Comparison of ENCODE assay signal across 16 cellular contexts in the genomic region with DNA sequence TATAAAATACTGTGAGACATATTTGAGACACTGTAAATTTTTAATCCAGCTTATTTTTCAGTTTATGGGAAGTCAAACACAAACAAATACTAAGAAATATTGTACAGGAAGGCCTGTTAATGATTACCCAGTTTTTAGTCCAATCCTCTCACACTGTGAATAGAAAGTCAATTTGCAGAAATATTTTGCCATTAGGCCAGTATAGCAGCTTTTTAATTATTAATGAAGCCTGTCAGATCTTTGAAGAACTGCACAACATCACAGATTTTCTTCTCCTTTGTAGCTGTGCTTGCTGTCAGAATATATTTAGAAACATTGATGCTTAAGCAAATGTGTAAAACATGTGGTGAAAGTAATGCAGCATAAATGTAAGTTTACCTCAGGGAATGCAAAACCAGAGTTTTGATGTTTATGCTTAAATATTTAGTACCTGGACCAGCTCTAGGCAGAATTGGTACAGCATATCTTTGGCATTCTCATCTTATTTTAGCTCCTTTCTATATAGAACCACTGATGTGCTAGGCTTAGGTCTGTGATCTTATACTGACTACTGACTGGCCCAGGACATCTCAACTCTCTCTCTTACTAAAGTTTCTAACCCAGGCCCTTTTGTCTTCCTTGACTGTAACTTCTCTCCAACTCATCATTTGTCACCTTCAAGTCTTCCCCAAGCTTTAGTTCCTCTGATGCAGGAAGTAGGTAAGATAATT.
DNase-seq lines count a peak whose midpoint lies in the region; ATAC-seq lines count a peak whose summit lies in the region.
"Had no signal": no experiment of that assay in that cellular context is flagged by ENCODE, and none has a peak within 500 bp of the region (broad histone marks: within the 10 kb centered on the region; RNA-seq: fewer than 3 reads in every experiment).

No MANE protein-coding gene starts in this region.

- DNase-seq in kidney glomerular epithelial cell (lab: John Stamatoyannopoulos, UW) (peak; percentile 3), NCI-H748 (lab: John Stamatoyannopoulos, UW; ENCODE audit: unreplicated experiment) (no peak), HUDEP-2 (lab: John Stamatoyannopoulos, UW; ENCODE audit: unreplicated experiment in 76 of 76) (no peak), cerebellar cortex (ENCODE audit: low spot score) (no peak)
- DNase-seq: activated CD4-positive, alpha-beta T cell treated with anti-CD3 and anti-CD28 coated beads for 1 hour; activated T-cell treated with anti-CD3 and anti-CD28 coated beads, Interleukin-2, amount 50 U/mL, for 72 hours; effector memory CD8-positive, alpha-beta T cell; EL; HFFc6; NCI-H187; nucleus accumbens; stimulated activated CD4-positive, alpha-beta T cell treated with anti-CD3 and anti-CD28 coated beads, Interleukin-15, amount 100 ng/mL, for 24 hours had no signal

- ATAC-seq in GM18858 (IDR thresholded peaks at IDR 0.05; ENCODE audit: unreplicated experiment) = peak; percentile 64
- ATAC-seq in GM21528 (IDR thresholded peaks at IDR 0.05; ENCODE audit: low FRiP score, unreplicated experiment) = peak; percentile 87
- peak; percentile 82 for ATAC-seq in HG03139 (IDR thresholded peaks at IDR 0.05; ENCODE audit: unreplicated experiment)
- ATAC-seq in HG03280 (IDR thresholded peaks at IDR 0.05; ENCODE audit: unreplicated experiment) = no peak
- ATAC-seq: activated T-cell treated with anti-CD3 and anti-CD28 coated beads, Interleukin-2, amount 50 U/mL, for 72 hours; effector memory CD8-positive, alpha-beta T cell had no signal
